9 cellular contexts compared by ENCODE assay signal in the genomic region with DNA sequence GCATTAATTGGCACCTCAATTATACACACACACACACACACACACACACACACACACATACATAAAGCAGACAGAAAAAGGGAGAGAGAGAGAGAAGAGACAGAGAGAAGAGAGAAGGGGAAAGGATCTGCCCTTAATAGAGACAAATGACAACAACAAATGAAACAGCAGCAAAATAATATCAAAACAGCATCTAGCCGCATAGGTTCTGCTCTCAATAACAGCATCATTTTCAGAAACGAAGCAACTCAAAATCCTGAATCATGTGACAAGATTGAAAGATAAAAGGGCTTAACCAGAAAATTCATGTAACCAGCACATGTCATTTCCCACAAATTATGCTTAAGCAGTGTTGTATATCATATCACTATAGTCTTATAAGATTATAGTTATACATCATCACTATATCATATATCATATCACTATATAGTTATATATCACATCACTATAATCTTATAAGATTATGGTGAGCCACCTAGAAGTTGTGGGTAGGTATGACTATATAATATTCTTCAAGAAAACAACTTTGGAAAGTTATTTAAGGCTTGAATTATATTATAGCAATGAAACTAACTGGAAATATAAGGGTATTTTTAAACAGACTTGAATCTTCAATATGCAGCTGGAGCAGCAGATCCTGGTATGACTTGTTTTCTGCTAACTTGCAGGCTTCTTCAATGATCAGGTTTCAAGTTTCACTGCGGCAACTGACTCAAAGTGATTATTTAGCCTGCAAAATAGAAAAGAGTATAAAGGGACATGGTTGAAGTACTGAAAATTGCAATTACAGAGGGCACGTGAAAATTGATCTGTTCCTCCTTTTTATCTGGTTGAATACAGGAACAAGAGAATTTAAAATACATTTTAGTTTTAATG. TPM values are rescaled to one million over a fixed set of nuclear protein-coding genes. Genes with fewer than 3 reads are reported as not detected.
DNase-seq lines count a peak whose midpoint lies in the region; ATAC-seq, FAIRE-seq and TF ChIP-seq lines count a peak whose summit lies in the region.
"Had no signal": no experiment of that assay in that cellular context is flagged by ENCODE, and none has a peak within 500 bp of the region (broad histone marks: within the 10 kb centered on the region; RNA-seq: fewer than 3 reads in every experiment).

No MANE protein-coding gene starts in this region.

- H3K4me3 Mint-ChIP-seq in natural killer cell treated with Interleukin-12 subunit alpha and Interleukin-12 subunit beta and Interleukin-15 and Interleukin-18, amount 100 ng/mL, for 72 hours, result peak overlapping the region; percentile 71
- H3K4me3 Mint-ChIP-seq in natural killer cell, result no peak overlapping the region
- peak overlapping the region; percentile 45 for H3K4me3 Mint-ChIP-seq in stimulated activated naive CD8-positive, alpha-beta T cell treated with anti-CD3 and anti-CD28 coated beads, Interleukin-15, Interleukin-2, amounts not matched to agents 100 ng/mL and 50 ng/mL, for 24 hours

- H3K36me3 ChIP-seq in bronchial epithelial cell (ENCODE audit: control insufficient read depth, insufficient read depth, low read length), result no peaks in the 10 kb centered on the region

- H3K27ac Mint-ChIP-seq in natural killer cell treated with Interleukin-12 subunit alpha and Interleukin-12 subunit beta and Interleukin-15 and Interleukin-18, amount 100 ng/mL, for 72 hours, result peak overlapping the region; percentile 3 to 86
- peak overlapping the region in 1 of 2 donors; percentile 66 for H3K27ac Mint-ChIP-seq in natural killer cell
- H3K27ac Mint-ChIP-seq in stimulated activated naive CD8-positive, alpha-beta T cell treated with anti-CD3 and anti-CD28 coated beads, Interleukin-15, Interleukin-2, amounts not matched to agents 100 ng/mL and 50 ng/mL, for 24 hours, result peak overlapping the region; percentile 75

- intact Hi-C loops in natural killer cell (cut with micrococcal nuclease), result no loop called here

- peaks cover 21 to 42% of the 10 kb centered on the region in 2 donors for H3K4me1 Mint-ChIP-seq in natural killer cell treated with Interleukin-12 subunit alpha and Interleukin-12 subunit beta and Interleukin-15 and Interleukin-18, amount 100 ng/mL, for 72 hours (ENCODE audit: low read depth in 2 of 2)
- peaks cover 18% of the 10 kb centered on the region in 2 donors for H3K4me1 Mint-ChIP-seq in natural killer cell
- peaks cover 45% of the 10 kb centered on the region for H3K4me1 Mint-ChIP-seq in stimulated activated naive CD8-positive, alpha-beta T cell treated with anti-CD3 and anti-CD28 coated beads, Interleukin-15, Interleukin-2, amounts not matched to agents 100 ng/mL and 50 ng/mL, for 24 hours (ENCODE audit: low read depth)

- H3K4me3 ChIP-seq in bronchial epithelial cell (ENCODE audit: low read depth, low read length), result no peak overlapping the region

- ATAC-seq in natural killer cell treated with Interleukin-12 subunit alpha and Interleukin-12 subunit beta and Interleukin-15 and Interleukin-18, amount 100 ng/mL, for 72 hours, result peak in 1 of 2 donors; percentile 65
- ATAC-seq in natural killer cell (no peak), GM18867 (IDR thresholded peaks at IDR 0.05; ENCODE audit: unreplicated experiment) (no peak), GM19452 (IDR thresholded peaks at IDR 0.05; ENCODE audit: unreplicated experiment) (no peak)

- peaks cover 0 to 7% of the 10 kb centered on the region in 2 donors for H3K27me3 Mint-ChIP-seq in natural killer cell treated with Interleukin-12 subunit alpha and Interleukin-12 subunit beta and Interleukin-15 and Interleukin-18, amount 100 ng/mL, for 72 hours
- H3K27me3 Mint-ChIP-seq in natural killer cell (ENCODE audit: low read depth in 2 of 2), result no peaks in the 10 kb centered on the region
- no peaks in the 10 kb centered on the region for H3K27me3 Mint-ChIP-seq in stimulated activated naive CD8-positive, alpha-beta T cell treated with anti-CD3 and anti-CD28 coated beads, Interleukin-15, Interleukin-2, amounts not matched to agents 100 ng/mL and 50 ng/mL, for 24 hours

- no peak for TF ChIP-seq CTCF in natural killer cell (IDR thresholded peaks at IDR 0.05)
- TF ChIP-seq CTCF in bronchial epithelial cell (IDR thresholded peaks at IDR 0.05; ENCODE audit: insufficient read depth, low read length, severe bottlenecking), result no peak

- peaks cover 16% of the 10 kb centered on the region for H3K36me3 Mint-ChIP-seq in natural killer cell treated with Interleukin-12 subunit alpha and Interleukin-12 subunit beta and Interleukin-15 and Interleukin-18, amount 100 ng/mL, for 72 hours
- no peaks in the 10 kb centered on the region for H3K36me3 Mint-ChIP-seq in natural killer cell
- H3K36me3 Mint-ChIP-seq in stimulated activated naive CD8-positive, alpha-beta T cell treated with anti-CD3 and anti-CD28 coated beads, Interleukin-15, Interleukin-2, amounts not matched to agents 100 ng/mL and 50 ng/mL, for 24 hours (ENCODE audit: low read depth), result no peaks in the 10 kb centered on the region

- H3K9me3 Mint-ChIP-seq in natural killer cell treated with Interleukin-12 subunit alpha and Interleukin-12 subunit beta and Interleukin-15 and Interleukin-18, amount 100 ng/mL, for 72 hours, result no peaks in the 10 kb centered on the region
- H3K9me3 Mint-ChIP-seq in natural killer cell, result no peaks in the 10 kb centered on the region
- H3K9me3 Mint-ChIP-seq in stimulated activated naive CD8-positive, alpha-beta T cell treated with anti-CD3 and anti-CD28 coated beads, Interleukin-15, Interleukin-2, amounts not matched to agents 100 ng/mL and 50 ng/mL, for 24 hours, result peaks cover 7% of the 10 kb centered on the region

- peak; percentile 23 for FAIRE-seq in bronchial epithelial cell (lab: Jason Lieb, UNC)

- H3K27me3 ChIP-seq in bronchial epithelial cell (ENCODE audit: control insufficient read depth, insufficient read depth, low read length), result no peaks in the 10 kb centered on the region

- DNase-seq in natural killer cell treated with Interleukin-12 subunit alpha and Interleukin-12 subunit beta and Interleukin-15 and Interleukin-18, amount 100 ng/mL, for 72 hours (ENCODE audit: low spot score), result no peak
- DNase-seq in natural killer cell (no peak), NCI-H748 (lab: John Stamatoyannopoulos, UW; ENCODE audit: unreplicated experiment) (peak; percentile 61), bronchial epithelial cell (ENCODE audit: low read depth) (peak; percentile 54), midbrain (lab: John Stamatoyannopoulos, UW) (no peak)
- DNase-seq: NCI-H524 treated with DMSO at 0.1 percent for 48 hours had no signal

RNA-seq across cellular contexts. Expression of gene VPS54, which starts 16.1 kb away (rescaled TPM):
- total RNA-seq in natural killer cell treated with Interleukin-12 subunit alpha and Interleukin-12 subunit beta and Interleukin-15 and Interleukin-18, amount 100 ng/mL, for 72 hours, result 10 to 100 TPM; 12.8 to 19.7 TPM
- total RNA-seq in natural killer cell, result 10 to 100 TPM; 12.1 to 17.3 (median 13.5) TPM
- total RNA-seq in bronchial epithelial cell, result 18.2 and 20.9 TPM in 2 replicates

Comparison
In these comparisons a context has a peak if more than half of its experiments do, and no peak if none do; other contexts are left out.
1. DNase-seq: peak in NCI-H748 (single experiment) and bronchial epithelial cell (single experiment); none in natural killer cell treated with Interleukin-12 subunit alpha and Interleukin-12 subunit beta and Interleukin-15 and Interleukin-18, amount 100 ng/mL, for 72 hours (single experiment), natural killer cell (single experiment) and midbrain (single experiment).